ENCODE assay signal across 24 cellular contexts in the genomic region with DNA sequence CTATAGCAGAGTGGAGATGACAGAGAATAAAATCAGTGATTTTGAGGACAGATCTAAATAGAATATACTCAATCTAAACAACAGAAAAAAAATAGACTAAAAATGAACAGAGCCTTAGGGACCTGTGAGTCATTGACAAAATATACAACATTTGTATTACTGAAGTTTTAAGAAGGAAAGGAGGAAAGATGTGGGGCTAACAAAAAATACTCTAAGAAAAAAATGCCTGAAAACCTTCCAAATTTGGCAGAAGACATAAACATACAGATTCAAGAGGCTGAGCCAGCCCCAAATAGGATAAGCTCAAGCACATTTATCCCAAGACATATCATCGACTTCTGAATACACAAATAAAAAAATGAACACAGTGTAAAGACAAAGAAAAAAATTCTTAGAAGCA.
DNase-seq lines count a peak whose midpoint lies in the region; ATAC-seq and TF ChIP-seq lines count a peak whose summit lies in the region.
"Had no signal": no experiment of that assay in that cellular context is flagged by ENCODE, and none has a peak within 500 bp of the region (broad histone marks: within the 10 kb centered on the region; RNA-seq: fewer than 3 reads in every experiment).

No MANE protein-coding gene starts in this region.

- TF ChIP-seq CTCF in IMR-90 (conservative IDR thresholded peaks at IDR 0.05; ENCODE audit: low read depth, low read length) (no peak), choroid plexus epithelial cell (conservative IDR thresholded peaks at IDR 0.05; ENCODE audit: low read depth, low read length) (no peak), fibroblast of pulmonary artery (IDR thresholded peaks at IDR 0.05; ENCODE audit: low read length, missing control alignments) (no peak), CD14-positive monocyte (IDR thresholded peaks at IDR 0.05) (no peak), HFFc6 (IDR thresholded peaks at IDR 0.05) (no peak)

- H3K4me2 ChIP-seq in IMR-90 (ENCODE audit: low read depth, low read length), result peak overlapping the region; percentile 56; the same call in 1 of the 2 replicates
- H3K4me2 ChIP-seq: BLaER1 treated with 17β-estradiol and CSF1 and Interleukin-3, amounts not matched to agents 10 nM and 100 nM had no signal

- H3K4ac ChIP-seq in IMR-90 (ENCODE audit: low read depth, low read length), result no peak overlapping the region

- H3K4me1 Mint-ChIP-seq in CD14-positive monocyte, result no peaks in the 10 kb centered on the region
- H3K4me1 Mint-ChIP-seq in HFFc6 (ENCODE audit: low read depth), result 0 out of 2 replicates have a peak, but pooled peaks cover 5% of the 10 kb centered on the region

- POLR2A ChIA-PET in IMR-90 (lab: Charles Lee; ENCODE audit: unreplicated experiment), result interaction anchor here (0.7 kb wide), 1 partner anchor 845 kb away, joined by 3 read pairs; no protein-coding TSS in a partner anchor

- WGBS in IMR-90 (ENCODE audit: extremely low coverage in 2 of 2, insufficient read length in 1 of 2), 2 experiments, result 0% methylated on average over 1 of the region's 1 CpG; no CpG with 5 or more reads in 1 of the 2 experiments

- H4K20me1 ChIP-seq in IMR-90 (ENCODE audit: insufficient read depth, low read length), result no peaks in the 10 kb centered on the region
- H4K20me1 ChIP-seq: BLaER1 treated with 17β-estradiol and CSF1 and Interleukin-3, amounts not matched to agents 10 nM and 100 nM had no signal

- peaks cover 6% of the 10 kb centered on the region; the same call in 1 of the 2 replicates for H3K4me1 ChIP-seq in IMR-90 (ENCODE audit: control insufficient read depth, insufficient read depth, low read length)
- H3K4me1 ChIP-seq: BLaER1 treated with 17β-estradiol and CSF1 and Interleukin-3, amounts not matched to agents 10 nM and 100 nM had no signal

- no peak overlapping the region for H2AK5ac ChIP-seq in IMR-90 (ENCODE audit: low read depth, low read length)

- H2BK15ac ChIP-seq in IMR-90 (ENCODE audit: low read depth, low read length), result no peak overlapping the region

- no peak overlapping the region for H4K5ac ChIP-seq in IMR-90 (ENCODE audit: low read depth, low read length)

- DNase-seq in IMR-90, result peak; percentile 84
- peak; percentile 15 for DNase-seq in choroid plexus epithelial cell (ENCODE audit: low read depth)
- DNase-seq in fibroblast of pulmonary artery (ENCODE audit: low read depth), result peak; percentile 8
- no peak for DNase-seq in CD14-positive monocyte (ENCODE audit: low spot score)
- no peak for DNase-seq in HFFc6
- DNase-seq: Calu3; CD8-positive, alpha-beta T cell; DMS153; GF-D8; H9; KBM-7; MM.1S; NCI-H1092; NCI-H1436; NCI-H187 treated with DMSO at 0.1 percent for 48 hours; NCI-H2107; NCI-H446 treated with DMSO at 0.1 percent for 48 hours; NCI-H526 treated with DMSO at 0.1 percent for 48 hours had no signal

- no peak overlapping the region for H2BK20ac ChIP-seq in IMR-90 (ENCODE audit: low read depth, low read length)

- H2AFZ ChIP-seq in IMR-90 (replicated peaks; ENCODE audit: low read length, poor library complexity), result no peak overlapping the region

- no peaks in the 10 kb centered on the region for H3K27me3 ChIP-seq in IMR-90 (ENCODE audit: control insufficient read depth, insufficient read depth, low read length)
- H3K27me3 ChIP-seq: BLaER1 treated with 17β-estradiol and CSF1 and Interleukin-3, amounts not matched to agents 10 nM and 100 nM had no signal

- intact Hi-C loops in IMR-90 (cut with micrococcal nuclease) (no loop called here), CD14-positive monocyte (cut with micrococcal nuclease) (no loop called here)

- H3K27ac Mint-ChIP-seq in CD14-positive monocyte, result no peak overlapping the region
- H3K27ac Mint-ChIP-seq in HFFc6, result no peak overlapping the region
- H3K27ac Mint-ChIP-seq: CD8-positive, alpha-beta T cell had no signal

- no peak overlapping the region for H2BK5ac ChIP-seq in IMR-90 (ENCODE audit: low read depth, low read length, poor library complexity, severe bottlenecking)

- dilution Hi-C loops in IMR-90 (cut with HindIII; ENCODE audit: low sequenced_read_pairs, unreplicated experiment), result no loop called here

- no peak overlapping the region for H3K18ac ChIP-seq in IMR-90 (ENCODE audit: low read depth, low read length)

- H2BK120ac ChIP-seq in IMR-90 (ENCODE audit: low read depth, low read length), result no peak overlapping the region

- H3K56ac ChIP-seq in IMR-90 (ENCODE audit: extremely low read depth, insufficient read depth, low read length), result no peak overlapping the region

- H3K23ac ChIP-seq in IMR-90 (ENCODE audit: low read depth, low read length), result no peak overlapping the region

- H3K14ac ChIP-seq in IMR-90 (replicated peaks; ENCODE audit: low read depth, low read length), result no peak overlapping the region

- no peak overlapping the region for H3K4me3 Mint-ChIP-seq in CD14-positive monocyte
- H3K4me3 Mint-ChIP-seq in HFFc6, result no peak overlapping the region
- H3K4me3 Mint-ChIP-seq: CD8-positive, alpha-beta T cell; H9 had no signal

- H2AK9ac ChIP-seq in IMR-90 (replicated peaks; ENCODE audit: low read depth, low read length, poor library complexity), result no peak overlapping the region

- no peak overlapping the region for H4K8ac ChIP-seq in IMR-90 (ENCODE audit: low read depth in 2 of 2, low read length in 2 of 2)

- H3K9me3 Mint-ChIP-seq in CD14-positive monocyte (peaks cover 0 to 4% (median 3%) of the 10 kb centered on the region in 7 donors), HFFc6 (no peaks in the 10 kb centered on the region)
- H3K9me3 Mint-ChIP-seq: CD8-positive, alpha-beta T cell; H9 had no signal

- no peaks in the 10 kb centered on the region for H3K79me1 ChIP-seq in IMR-90 (ENCODE audit: low read depth in 1 of 2, low read length in 2 of 2)

- TF ChIP-seq POLR2A in IMR-90 (IDR thresholded peaks at IDR 0.05; ENCODE audit: low read depth, low read length), result no peak

- no peak overlapping the region for H4K91ac ChIP-seq in IMR-90 (ENCODE audit: insufficient read depth, low read depth, low read length)

- no peaks in the 10 kb centered on the region for H3K9me1 ChIP-seq in IMR-90 (ENCODE audit: insufficient read depth, low read length)

- in situ Hi-C loops in IMR-90 (cut with MboI; ENCODE audit: low sequenced_read_pairs), result loop anchor here (25.0 kb wide), 1 partner anchor 103 kb away; no protein-coding TSS in a partner anchor

- H3K9me3 ChIP-seq in IMR-90 (ENCODE audit: control insufficient read depth, insufficient read depth, low read length), result no peaks in the 10 kb centered on the region
- H3K9me3 ChIP-seq: BLaER1 treated with 17β-estradiol and CSF1 and Interleukin-3, amounts not matched to agents 10 nM and 100 nM had no signal

- no peak overlapping the region for H3K27ac ChIP-seq in IMR-90 (ENCODE audit: insufficient read depth, low read length)
- H3K27ac ChIP-seq: BLaER1 treated with 17β-estradiol and CSF1 and Interleukin-3, amounts not matched to agents 10 nM and 100 nM; HL-60 had no signal

- H3K36me3 Mint-ChIP-seq in CD14-positive monocyte (no peaks in the 10 kb centered on the region), HFFc6 (ENCODE audit: low read depth) (no peaks in the 10 kb centered on the region)
- H3K36me3 Mint-ChIP-seq: CD8-positive, alpha-beta T cell had no signal

- BruUV-seq in IMR-90 (replicated peaks; lab: Mats Ljungman, UMichigan), result no TSS peak

- ATAC-seq in IMR-90 (ENCODE audit: low read depth) (peak; percentile 90), GM21390 (IDR thresholded peaks at IDR 0.05; ENCODE audit: unreplicated experiment) (no peak), GM21360 (IDR thresholded peaks at IDR 0.05; ENCODE audit: unreplicated experiment) (no peak)
- ATAC-seq: CD8-positive, alpha-beta T cell; HepG2; Right ventricle myocardium inferior had no signal

- CTCF ChIA-PET in IMR-90 (lab: Yijun Ruan, JAX), result no interaction called here

- no peak overlapping the region for H3K9ac ChIP-seq in IMR-90 (ENCODE audit: low read depth, low read length)
- H3K9ac ChIP-seq: BLaER1 treated with 17β-estradiol and CSF1 and Interleukin-3, amounts not matched to agents 10 nM and 100 nM had no signal

- H3K4me3 ChIP-seq in IMR-90 (ENCODE audit: insufficient read depth, low read depth, low read length) (no peak overlapping the region), choroid plexus epithelial cell (ENCODE audit: low read depth, low read length) (no peak overlapping the region), fibroblast of pulmonary artery (replicated peaks; ENCODE audit: low read depth, low read length) (no peak overlapping the region)
- H3K4me3 ChIP-seq: BLaER1 treated with 17β-estradiol and CSF1 and Interleukin-3, amounts not matched to agents 10 nM and 100 nM had no signal

- no peaks in the 10 kb centered on the region for H3K36me3 ChIP-seq in IMR-90 (ENCODE audit: control insufficient read depth, insufficient read depth, low read length)
- H3K36me3 ChIP-seq: BLaER1 treated with 17β-estradiol and CSF1 and Interleukin-3, amounts not matched to agents 10 nM and 100 nM had no signal

- H3K27me3 Mint-ChIP-seq in CD14-positive monocyte (ENCODE audit: low read depth in 3 of 3), result peaks cover 0 to 2% (median 0%) of the 10 kb centered on the region in 3 donors
- H3K27me3 Mint-ChIP-seq in HFFc6 (ENCODE audit: insufficient read depth), result peaks cover 2% of the 10 kb centered on the region; the same call in 1 of the 2 replicates

- no peak for TF ChIP-seq RAD21 in IMR-90 (IDR thresholded peaks at IDR 0.05; ENCODE audit: low read length)

TF ChIP-seq in IMR-90, 13 proteins besides CTCF, POLR2A, EP300 and RAD21 (continues in another document):
- TF ChIP-seq RFX5 (IDR thresholded peaks at IDR 0.05; ENCODE audit: low read depth, low read length), result no peak
- no peak for TF ChIP-seq CEBPB (IDR thresholded peaks at IDR 0.05; ENCODE audit: low read depth, low read length)
- TF ChIP-seq MXI1 (IDR thresholded peaks at IDR 0.05; ENCODE audit: borderline replicate concordance, low read depth, low read length), result no peak
- TF ChIP-seq, protein P1, sequence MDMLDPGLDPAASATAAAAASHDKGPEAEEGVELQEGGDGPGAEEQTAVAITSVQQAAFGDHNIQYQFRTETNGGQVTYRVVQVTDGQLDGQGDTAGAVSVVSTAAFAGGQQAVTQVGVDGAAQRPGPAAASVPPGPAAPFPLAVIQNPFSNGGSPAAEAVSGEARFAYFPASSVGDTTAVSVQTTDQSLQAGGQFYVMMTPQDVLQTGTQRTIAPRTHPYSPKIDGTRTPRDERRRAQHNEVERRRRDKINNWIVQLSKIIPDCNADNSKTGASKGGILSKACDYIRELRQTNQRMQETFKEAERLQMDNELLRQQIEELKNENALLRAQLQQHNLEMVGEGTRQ (IDR thresholded peaks at IDR 0.05; ENCODE audit: low read depth, low read length), result no peak
- TF ChIP-seq SMC3 (IDR thresholded peaks at IDR 0.05; ENCODE audit: low read depth, low read length), result no peak
- no peak for TF ChIP-seq MAFK (IDR thresholded peaks at IDR 0.05; ENCODE audit: low read depth, low read length)
- TF ChIP-seq FOS (IDR thresholded peaks at IDR 0.05; ENCODE audit: low read depth, low read length), result no peak
- TF ChIP-seq NFE2L2 (IDR thresholded peaks at IDR 0.05; ENCODE audit: low read depth, low read length), result no peak
- TF ChIP-seq MAZ (IDR thresholded peaks at IDR 0.05; ENCODE audit: borderline replicate concordance, low read depth, low read length), result no peak
- no peak for TF ChIP-seq CHD1 (IDR thresholded peaks at IDR 0.05; ENCODE audit: low read depth, low read length)
- no peak for TF ChIP-seq RCOR1 (IDR thresholded peaks at IDR 0.05; ENCODE audit: insufficient replicate concordance, low read length)

Comparison
In these comparisons a context has a peak if more than half of its experiments do, and no peak if none do; other contexts are left out.
1. DNase-seq: peak in IMR-90 (single experiment), choroid plexus epithelial cell (single experiment) and fibroblast of pulmonary artery (single experiment); none in CD14-positive monocyte (single experiment) and HFFc6 (single experiment).